In genomic region chr6:161127071-161127740, GRCh38 we compare ENCODE assay signal across 17 cellular contexts.
"Had no signal": no experiment of that assay in that cellular context is flagged by ENCODE, and none has a peak within 500 bp of the region (broad histone marks: within the 10 kb centered on the region; RNA-seq: fewer than 3 reads in every experiment).

No MANE protein-coding gene starts in this region.

- H3K4me2 ChIP-seq: neural progenitor cell, SK-N-SH had no signal

- H3K4me3 Mint-ChIP-seq: activated B cell treated with CpG ODN at 0.5 μM for 24 hours; activated CD4-positive, alpha-beta T cell treated with anti-CD3 and anti-CD28 coated beads, Interleukin-2, amount 10 ng/mL, durations not matched to agents 7 days and 5 days; naive B cell; neural progenitor cell had no signal

- H3K9me3 ChIP-seq: SK-N-SH, testis had no signal

- ATAC-seq: left cardiac atrium, mucosa of descending colon, psoas muscle, right cardiac atrium had no signal

- DNase-seq: activated B cell treated with CpG ODN at 0.5 μM for 24 hours; activated CD4-positive, alpha-beta T cell treated with anti-CD3 and anti-CD28 coated beads, Interleukin-2, amount 10 ng/mL, durations not matched to agents 7 days and 5 days; activated effector memory CD4-positive, alpha-beta T cell treated with Interleukin-2 at 50 U/mL for 16 hours; activated naive CD4-positive, alpha-beta T cell treated with anti-CD3 and anti-CD28 coated beads, Interleukin-2, amount 50 U/mL, for 16 hours; effector CD8-positive, alpha-beta T cell; left cardiac atrium; mesenchymal stem cell; mucosa of descending colon; naive B cell; psoas muscle; right cardiac atrium; SK-N-SH; stimulated activated CD4-positive, alpha-beta T cell treated with anti-CD3 and anti-CD28 coated beads, Interleukin-15, amount 100 ng/mL, for 24 hours; stimulated activated CD4-positive, alpha-beta T cell treated with anti-CD3 and anti-CD28 coated beads, Interleukin-2, amount 100 ng/mL, for 48 hours; testis had no signal

- H2AFZ ChIP-seq: neural progenitor cell had no signal

- H3K27me3 ChIP-seq: neural progenitor cell, testis had no signal

- H3K9ac ChIP-seq: neural progenitor cell, SK-N-SH had no signal

- H3K4me1 ChIP-seq: neural progenitor cell, psoas muscle, testis had no signal

- H3K27ac ChIP-seq: neural progenitor cell, psoas muscle, skin epidermis, testis had no signal

- H3K27ac Mint-ChIP-seq: activated B cell treated with CpG ODN at 0.5 μM for 24 hours; activated CD4-positive, alpha-beta T cell treated with anti-CD3 and anti-CD28 coated beads, Interleukin-2, amount 10 ng/mL, durations not matched to agents 7 days and 5 days; neural progenitor cell had no signal

- H3K4me3 ChIP-seq: mucosa of descending colon, neural progenitor cell, psoas muscle, skin epidermis, testis had no signal

- H3K27me3 Mint-ChIP-seq: activated B cell treated with CpG ODN at 0.5 μM for 24 hours; activated CD4-positive, alpha-beta T cell treated with anti-CD3 and anti-CD28 coated beads, Interleukin-2, amount 10 ng/mL, durations not matched to agents 7 days and 5 days; naive B cell had no signal

- H3K4me1 Mint-ChIP-seq: activated B cell treated with CpG ODN at 0.5 μM for 24 hours, naive B cell, neural progenitor cell had no signal
